In genomic region chr20:34997171-34997570, GRCh38 we compare ENCODE assay signal across 19 cellular contexts. TPM values are rescaled to one million over a fixed set of nuclear protein-coding genes. Genes with fewer than 3 reads are reported as not detected.
DNase-seq lines count a peak whose midpoint lies in the region; ATAC-seq, FAIRE-seq and TF ChIP-seq lines count a peak whose summit lies in the region.
"Had no signal": no experiment of that assay in that cellular context is flagged by ENCODE, and none has a peak within 500 bp of the region (broad histone marks: within the 10 kb centered on the region; RNA-seq: fewer than 3 reads in every experiment).

No MANE protein-coding gene starts in this region.

- POLR2A ChIA-PET in HepG2 (lab: Yijun Ruan, JAX): no interaction called here

- 94% methylated on average over 16 to 39 of the region's 39 CpGs for WGBS in endodermal cell (ENCODE audit: insufficient coverage in 1 of 2, insufficient read length in 1 of 2), 2 experiments
- WGBS in HepG2 (ENCODE audit: low lambda C conversion rate): 98% methylated on average over 39 of the region's 39 CpGs
- whole genome bisulfite sequencing in testis, 2 donors: 29 to 58% methylated on average over 21 to 30 of the region's 39 CpGs

- no peak overlapping the region for H3K4me3 ChIP-seq in endodermal cell (ENCODE audit: low read length)
- no peak overlapping the region for H3K4me3 ChIP-seq in HepG2 (replicated peaks in 1 of 3; ENCODE audit: insufficient read depth in 1 of 3, low read depth in 2 of 3, low read length in 3 of 3)
- no peak overlapping the region for H3K4me3 ChIP-seq in testis
- H3K4me3 ChIP-seq: esophagus squamous epithelium, GM23248 had no signal

- intact Hi-C loops in HepG2 (cut with micrococcal nuclease; ENCODE audit: unreplicated experiment) (no loop called here), testis (cut with DNase I; ENCODE audit: low total_unique reads) (no loop called here)

- FAIRE-seq in HepG2 (lab: Jason Lieb, UNC): no peak
- FAIRE-seq: HTR-8/SVneo, keratinocyte had no signal

- H3K27me3 ChIP-seq in endodermal cell (ENCODE audit: control insufficient read depth, insufficient read depth, low read length, poor library complexity, severe bottlenecking) (no peaks in the 10 kb centered on the region), HepG2 (ENCODE audit: control insufficient read depth in 1 of 2, insufficient read depth in 2 of 2, low read length in 2 of 2) (no peaks in the 10 kb centered on the region), testis (no peaks in the 10 kb centered on the region)
- H3K27me3 ChIP-seq: esophagus squamous epithelium had no signal

- no peak overlapping the region for H3K9ac ChIP-seq in endodermal cell (ENCODE audit: extremely low read depth, low read length, poor library complexity, severe bottlenecking)
- H3K9ac ChIP-seq in HepG2 (ENCODE audit: insufficient read depth, low read depth, low read length): no peak overlapping the region
- H3K9ac ChIP-seq: GM23248 had no signal

- H3K27me3 Mint-ChIP-seq in activated naive CD8-positive, alpha-beta T cell treated with anti-CD3 and anti-CD28 coated beads for 36 hours: no peaks in the 10 kb centered on the region
- no peaks in the 10 kb centered on the region for H3K27me3 Mint-ChIP-seq in activated naive CD8-positive, alpha-beta T cell treated with anti-CD3 and anti-CD28 coated beads, Interleukin-2, amount 50 U/mL, for 24 hours
- no peaks in the 10 kb centered on the region for H3K27me3 Mint-ChIP-seq in endodermal cell (ENCODE audit: insufficient read depth)
- H3K27me3 Mint-ChIP-seq: activated T-cell treated with anti-CD3 and anti-CD28 coated beads, Interleukin-2, amount 50 U/mL, for 24 hours; brain had no signal

- H3K27ac ChIP-seq in endodermal cell (ENCODE audit: low read depth, low read length): no peak overlapping the region
- H3K27ac ChIP-seq in HepG2 (ENCODE audit: extremely low read length, insufficient read depth, low read length): no peak overlapping the region
- no peak overlapping the region for H3K27ac ChIP-seq in testis
- H3K27ac ChIP-seq: esophagus squamous epithelium, GM23248 had no signal

- TF ChIP-seq EP300 in HepG2 (IDR thresholded peaks at IDR 0.05; ENCODE audit: low read depth in 2 of 2, low read length in 2 of 2) (no peak), HepG2 (CRISPR knock-in tag; IDR thresholded peaks at IDR 0.05; ENCODE audit: borderline replicate concordance) (no peak)

- peaks cover 12% of the 10 kb centered on the region for H3K36me3 Mint-ChIP-seq in activated naive CD8-positive, alpha-beta T cell treated with anti-CD3 and anti-CD28 coated beads for 36 hours
- H3K36me3 Mint-ChIP-seq in activated naive CD8-positive, alpha-beta T cell treated with anti-CD3 and anti-CD28 coated beads, Interleukin-2, amount 50 U/mL, for 24 hours (ENCODE audit: low read depth): peaks cover 9% of the 10 kb centered on the region
- peaks cover 64% of the 10 kb centered on the region for H3K36me3 Mint-ChIP-seq in endodermal cell (ENCODE audit: low read depth)
- H3K36me3 Mint-ChIP-seq: natural killer cell had no signal

- H3K27ac Mint-ChIP-seq in activated naive CD8-positive, alpha-beta T cell treated with anti-CD3 and anti-CD28 coated beads for 36 hours: no peak overlapping the region
- no peak overlapping the region for H3K27ac Mint-ChIP-seq in activated naive CD8-positive, alpha-beta T cell treated with anti-CD3 and anti-CD28 coated beads, Interleukin-2, amount 50 U/mL, for 24 hours
- H3K27ac Mint-ChIP-seq in endodermal cell: no peak overlapping the region

- no peak for ATAC-seq in activated naive CD8-positive, alpha-beta T cell treated with anti-CD3 and anti-CD28 coated beads, Interleukin-2, amount 50 U/mL, for 24 hours
- ATAC-seq in HepG2: no peak
- no peak for ATAC-seq in HG02798 (IDR thresholded peaks at IDR 0.05; ENCODE audit: poor library complexity, unreplicated experiment)

- no peaks in the 10 kb centered on the region for H3K9me3 Mint-ChIP-seq in activated naive CD8-positive, alpha-beta T cell treated with anti-CD3 and anti-CD28 coated beads for 36 hours
- no peaks in the 10 kb centered on the region for H3K9me3 Mint-ChIP-seq in activated naive CD8-positive, alpha-beta T cell treated with anti-CD3 and anti-CD28 coated beads, Interleukin-2, amount 50 U/mL, for 24 hours
- H3K9me3 Mint-ChIP-seq in endodermal cell: no peaks in the 10 kb centered on the region
- H3K9me3 Mint-ChIP-seq: activated T-cell treated with anti-CD3 and anti-CD28 coated beads, Interleukin-2, amount 50 U/mL, for 24 hours; brain; natural killer cell had no signal

- H3K4me3 Mint-ChIP-seq in activated naive CD8-positive, alpha-beta T cell treated with anti-CD3 and anti-CD28 coated beads for 36 hours: no peak overlapping the region
- no peak overlapping the region for H3K4me3 Mint-ChIP-seq in activated naive CD8-positive, alpha-beta T cell treated with anti-CD3 and anti-CD28 coated beads, Interleukin-2, amount 50 U/mL, for 24 hours
- H3K4me3 Mint-ChIP-seq in endodermal cell: no peak overlapping the region
- H3K4me3 Mint-ChIP-seq: activated T-cell treated with anti-CD3 and anti-CD28 coated beads, Interleukin-2, amount 50 U/mL, for 24 hours; brain; natural killer cell had no signal

- no peaks in the 10 kb centered on the region for H3K79me2 ChIP-seq in HepG2 (ENCODE audit: insufficient read depth, low read length)

- H3K36me3 ChIP-seq in endodermal cell (ENCODE audit: control insufficient read depth, insufficient read depth, low read length): peaks cover 24% of the 10 kb centered on the region
- H3K36me3 ChIP-seq in HepG2 (replicated peaks in 1 of 2; ENCODE audit: control insufficient read depth in 1 of 2, insufficient read depth in 2 of 2, low read length in 2 of 2): peaks cover 28 to 42% of the 10 kb centered on the region in 2 experiments
- no peaks in the 10 kb centered on the region for H3K36me3 ChIP-seq in testis (ENCODE audit: low read depth, missing control alignments)

- in situ Hi-C loops in HepG2 (cut with HindIII; ENCODE audit: extremely low pct_ligation_motif_present, low pct_unique_long_range_greater_than_20kb): no loop called here

- peak; percentile 25 for DNase-seq in activated naive CD8-positive, alpha-beta T cell treated with anti-CD3 and anti-CD28 coated beads for 36 hours
- DNase-seq in activated naive CD8-positive, alpha-beta T cell treated with anti-CD3 and anti-CD28 coated beads, Interleukin-2, amount 50 U/mL, for 24 hours: no peak
- DNase-seq in endodermal cell (peak; percentile 63), HepG2 (ENCODE audit: low spot score) (no peak), testis (peak; percentile 64), cortex of kidney (lab: John Stamatoyannopoulos, UW) (no peak), GM19240 (ENCODE audit: insufficient read length, low spot score) (no peak)
- DNase-seq: activated T-cell treated with anti-CD3 and anti-CD28 coated beads, Interleukin-2, amount 50 U/mL, for 24 hours; DMS 273 treated with DMSO at 0.1 percent for 48 hours; esophagus squamous epithelium; GM23248; natural killer cell; NCI-H1092 treated with DMSO at 0.1 percent for 48 hours; NCI-H526; SHP77 had no signal

- no peaks in the 10 kb centered on the region; the same call in 1 of the 2 replicates for H4K20me1 ChIP-seq in HepG2 (ENCODE audit: insufficient read depth, low read length)

- H3K9me3 ChIP-seq in endodermal cell (ENCODE audit: control insufficient read depth, low read length) (no peaks in the 10 kb centered on the region), HepG2 (ENCODE audit: low read length) (no peaks in the 10 kb centered on the region), testis (no peaks in the 10 kb centered on the region)
- H3K9me3 ChIP-seq: esophagus squamous epithelium had no signal

- H3K4me1 ChIP-seq in endodermal cell (ENCODE audit: control insufficient read depth, insufficient read depth, low read length) (no peaks in the 10 kb centered on the region), HepG2 (ENCODE audit: insufficient read depth, low read length) (peaks cover 17% of the 10 kb centered on the region), testis (no peaks in the 10 kb centered on the region)

- H3K4me2 ChIP-seq in HepG2 (ENCODE audit: low read depth, low read length): no peak overlapping the region

- CTCF ChIA-PET in HepG2 (lab: Yijun Ruan, JAX; ENCODE audit: low intra/inter-chr PET ratio, low total read pairs): no interaction called here

- no peak for TF ChIP-seq CTCF in endodermal cell (conservative IDR thresholded peaks at IDR 0.05)
- no peak for TF ChIP-seq CTCF in HepG2 (CRISPR knock-in tag; IDR thresholded peaks at IDR 0.05)
- TF ChIP-seq CTCF in testis (IDR thresholded peaks at IDR 0.05): no peak

- no peak for TF ChIP-seq POLR2A in HepG2 (IDR thresholded peaks at IDR 0.05; ENCODE audit: insufficient read depth in 1 of 2, low read depth in 2 of 2, low read length in 2 of 2)
- TF ChIP-seq POLR2A in testis (IDR thresholded peaks at IDR 0.05): no peak

- H2AFZ ChIP-seq in HepG2 (ENCODE audit: low read length): no peak overlapping the region
- H2AFZ ChIP-seq: GM23248 had no signal

- no peak for TF ChIP-seq RAD21 in HepG2 (CRISPR knock-in tag; IDR thresholded peaks at IDR 0.05)

- BruUV-seq in HepG2 (replicated peaks; lab: Mats Ljungman, UMichigan): no TSS peak

- no peaks in the 10 kb centered on the region for H3K4me1 Mint-ChIP-seq in activated naive CD8-positive, alpha-beta T cell treated with anti-CD3 and anti-CD28 coated beads for 36 hours
- no peaks in the 10 kb centered on the region for H3K4me1 Mint-ChIP-seq in activated naive CD8-positive, alpha-beta T cell treated with anti-CD3 and anti-CD28 coated beads, Interleukin-2, amount 50 U/mL, for 24 hours
- H3K4me1 Mint-ChIP-seq in endodermal cell: peaks cover 5% of the 10 kb centered on the region
- H3K4me1 Mint-ChIP-seq: brain had no signal

RNA-seq across cellular contexts. Expression of gene MYH7B, which starts 41.5 kb away (rescaled TPM):
- under 1 TPM; 0.30 to 0.33 TPM for total RNA-seq in activated naive CD8-positive, alpha-beta T cell treated with anti-CD3 and anti-CD28 coated beads for 36 hours
- total RNA-seq in endodermal cell: under 1 TPM; 0.37 to 0.49 TPM
- 0.78 TPM for polyA plus RNA-seq in endodermal cell (2013, experiment 1 of 2)
- 0.62 TPM for polyA plus RNA-seq in endodermal cell (2013, experiment 2 of 2)
- 0.18 and 0.20 TPM in 2 replicates for total RNA-seq in HepG2 (2016; rRNA removed; fragmentation: Illumina TruSeq; extraction: Trizol)
- total RNA-seq in HepG2 (2016; cell fraction: cytosol; rRNA removed; fragmentation: Illumina TruSeq; extraction: Trizol; ENCODE audit: low read depth): 0.20 TPM in 1 of 2 replicates, not detected in the other
- 0.19 TPM in 1 of 2 replicates, not detected in the other for total RNA-seq in HepG2 (2016; cell fraction: insoluble cytoplasmic fraction; rRNA removed; fragmentation: Illumina TruSeq; extraction: Trizol)
- 0.14 and 0.25 TPM in 2 replicates for total RNA-seq in HepG2 (2016; cell fraction: membrane; rRNA removed; fragmentation: Illumina TruSeq; extraction: Trizol)
- total RNA-seq in HepG2 (2016; cell fraction: nucleus; rRNA removed; fragmentation: Illumina TruSeq; extraction: Trizol): 0.50 and 0.93 TPM in 2 replicates
- 0.05 and 0.17 TPM in 2 replicates for polyA plus RNA-seq in HepG2 (2011; rRNA removed)
- polyA plus RNA-seq in HepG2 (2011; cell fraction: cytosol; rRNA removed): 0.03 and 0.04 TPM in 2 replicates
- polyA plus RNA-seq in HepG2 (2011; cell fraction: nucleus; rRNA removed): 0.80 and 0.90 TPM in 2 replicates
- 0.51 and 0.55 TPM in 2 replicates for polyA plus RNA-seq in HepG2 (2012)
- polyA plus RNA-seq in HepG2 (2016; cell fraction: cytosol; fragmentation: Illumina TruSeq; extraction: Trizol; ENCODE audit: low read depth): 0.02 and 0.24 TPM in 2 replicates
- polyA plus RNA-seq in HepG2 (2016; cell fraction: insoluble cytoplasmic fraction; fragmentation: Illumina TruSeq; extraction: Trizol; ENCODE audit: low read depth): 0.23 and 0.37 TPM in 2 replicates
- polyA plus RNA-seq in HepG2 (2016; cell fraction: membrane; fragmentation: Illumina TruSeq; extraction: Trizol; ENCODE audit: low read depth): 0.21 and 0.32 TPM in 2 replicates
- polyA plus RNA-seq in HepG2 (2016; cell fraction: nucleus; fragmentation: Illumina TruSeq; extraction: Trizol; ENCODE audit: insufficient read depth, low read depth): 0.96 and 2.1 TPM in 2 replicates
- 0.09 TPM in 1 of 2 replicates, not detected in the other for polyA minus RNA-seq in HepG2 (2011; rRNA and poly(A)+ RNA removed; ENCODE audit: low replicate concordance)
- not detected in 2 replicates for polyA minus RNA-seq in HepG2 (2011; cell fraction: cytosol; rRNA and poly(A)+ RNA removed)
- 0.13 and 0.50 TPM in 2 replicates for polyA minus RNA-seq in HepG2 (2011; cell fraction: nucleus; rRNA and poly(A)+ RNA removed)
- 10 to 100 TPM; 21.8 to 30.2 TPM for total RNA-seq in testis
- 24.3 TPM for polyA plus RNA-seq in testis (ENCODE audit: insufficient read depth, low read depth, low replicate concordance)

RNA-seq across cellular contexts. Expression of gene GSS, which starts 41.6 kb away (rescaled TPM):
- 10 to 100 TPM; 48.0 to 50.3 TPM for total RNA-seq in activated naive CD8-positive, alpha-beta T cell treated with anti-CD3 and anti-CD28 coated beads for 36 hours
- total RNA-seq in endodermal cell: 10 to 100 TPM; 60.8 to 71.3 TPM
- 43.8 TPM for polyA plus RNA-seq in endodermal cell (2013, experiment 1 of 2)
- polyA plus RNA-seq in endodermal cell (2013, experiment 2 of 2): 41.5 TPM
- total RNA-seq in HepG2 (2016; rRNA removed; fragmentation: Illumina TruSeq; extraction: Trizol): 102 and 107 TPM in 2 replicates
- total RNA-seq in HepG2 (2016; cell fraction: cytosol; rRNA removed; fragmentation: Illumina TruSeq; extraction: Trizol; ENCODE audit: low read depth): 24.0 and 24.9 TPM in 2 replicates
- 101 and 108 TPM in 2 replicates for total RNA-seq in HepG2 (2016; cell fraction: insoluble cytoplasmic fraction; rRNA removed; fragmentation: Illumina TruSeq; extraction: Trizol)
- total RNA-seq in HepG2 (2016; cell fraction: membrane; rRNA removed; fragmentation: Illumina TruSeq; extraction: Trizol): 34.7 and 36.9 TPM in 2 replicates
- 65.3 and 66.8 TPM in 2 replicates for total RNA-seq in HepG2 (2016; cell fraction: nucleus; rRNA removed; fragmentation: Illumina TruSeq; extraction: Trizol)
- polyA plus RNA-seq in HepG2 (2011; rRNA removed): 74.1 and 80.1 TPM in 2 replicates
- polyA plus RNA-seq in HepG2 (2011; cell fraction: cytosol; rRNA removed): 61.4 and 72.0 TPM in 2 replicates
- polyA plus RNA-seq in HepG2 (2011; cell fraction: nucleus; rRNA removed): 134 and 148 TPM in 2 replicates
- 34.1 and 41.6 TPM in 2 replicates for polyA plus RNA-seq in HepG2 (2012)
- 19.2 and 19.4 TPM in 2 replicates for polyA plus RNA-seq in HepG2 (2016; cell fraction: cytosol; fragmentation: Illumina TruSeq; extraction: Trizol; ENCODE audit: low read depth)
- 102 and 104 TPM in 2 replicates for polyA plus RNA-seq in HepG2 (2016; cell fraction: insoluble cytoplasmic fraction; fragmentation: Illumina TruSeq; extraction: Trizol; ENCODE audit: low read depth)
- polyA plus RNA-seq in HepG2 (2016; cell fraction: membrane; fragmentation: Illumina TruSeq; extraction: Trizol; ENCODE audit: low read depth): 24.4 and 27.0 TPM in 2 replicates
- polyA plus RNA-seq in HepG2 (2016; cell fraction: nucleus; fragmentation: Illumina TruSeq; extraction: Trizol; ENCODE audit: insufficient read depth, low read depth): 106 and 116 TPM in 2 replicates
- 86.0 and 125 TPM in 2 replicates for polyA minus RNA-seq in HepG2 (2011; rRNA and poly(A)+ RNA removed; ENCODE audit: low replicate concordance)
- 23.0 and 28.1 TPM in 2 replicates for polyA minus RNA-seq in HepG2 (2011; cell fraction: cytosol; rRNA and poly(A)+ RNA removed)
- 65.4 and 67.3 TPM in 2 replicates for polyA minus RNA-seq in HepG2 (2011; cell fraction: nucleus; rRNA and poly(A)+ RNA removed)
- 10 to 100 TPM; 79.3 to 87.9 TPM for total RNA-seq in testis
- polyA plus RNA-seq in testis (ENCODE audit: insufficient read depth, low read depth, low replicate concordance): 52.8 TPM

Comparison
In these comparisons a context has a peak if more than half of its experiments do, and no peak if none do; other contexts are left out.
1. DNase-seq: peak in activated naive CD8-positive, alpha-beta T cell treated with anti-CD3 and anti-CD28 coated beads for 36 hours (single experiment), endodermal cell (single experiment) and testis (single experiment); none in activated naive CD8-positive, alpha-beta T cell treated with anti-CD3 and anti-CD28 coated beads, Interleukin-2, amount 50 U/mL, for 24 hours (single experiment), HepG2 (single experiment), cortex of kidney (single experiment) and GM19240 (single experiment).
2. RNA of gene MYH7B, which starts 41.5 kb away (total RNA-seq): 21.8 to 30.2 TPM in testis; 0.37 to 0.49 TPM in endodermal cell, 0.30 to 0.33 TPM in activated naive CD8-positive, alpha-beta T cell treated with anti-CD3 and anti-CD28 coated beads for 36 hours and 0.14 to 0.93 TPM in HepG2; every median in the first group is over 10 times any median in the second.